In the genomic region with DNA sequence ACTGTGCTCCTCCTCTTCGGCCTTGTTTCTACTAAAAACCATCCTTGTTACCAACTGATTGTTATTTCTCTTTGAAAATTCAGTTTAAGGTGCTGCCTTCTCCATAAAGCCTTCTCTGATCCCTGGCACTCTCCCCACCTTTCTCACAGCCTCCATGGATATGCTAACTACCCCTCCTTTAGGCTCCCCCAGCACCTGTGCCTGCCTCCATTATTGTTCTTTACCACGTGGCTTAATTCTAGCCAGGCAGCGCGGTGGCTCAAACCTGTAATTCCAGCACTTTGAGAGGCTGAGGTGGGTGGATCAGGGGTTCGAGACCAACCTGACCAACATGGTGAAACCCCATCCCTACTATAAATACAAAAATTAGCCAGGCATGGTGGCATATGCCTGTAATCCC, we compare ENCODE assay signal across 14 cellular contexts.
"Had no signal": no experiment of that assay in that cellular context is flagged by ENCODE, and none has a peak within 500 bp of the region (broad histone marks: within the 10 kb centered on the region; RNA-seq: fewer than 3 reads in every experiment).

No MANE protein-coding gene starts in this region.

- H3K27me3 Mint-ChIP-seq: stimulated activated naive CD8-positive, alpha-beta T cell treated with anti-CD3 and anti-CD28 coated beads, Interleukin-15, amount 100 ng/mL, for 72 hours had no signal

- ATAC-seq: heart left ventricle; stimulated activated naive CD8-positive, alpha-beta T cell treated with anti-CD3 and anti-CD28 coated beads, Interleukin-15, amount 100 ng/mL, for 72 hours had no signal

- H3K36me3 ChIP-seq: cardiac muscle cell, colonic mucosa, heart left ventricle, left ventricle myocardium inferior had no signal

- H3K4me3 ChIP-seq: cardiac muscle cell, colonic mucosa, heart left ventricle, left ventricle myocardium inferior, testis had no signal

- FAIRE-seq: endothelial cell of umbilical vein, kidney had no signal

- H3K27me3 ChIP-seq: cardiac muscle cell, colonic mucosa, heart left ventricle, testis had no signal

- DNase-seq: activated CD4-positive, alpha-beta T cell treated with anti-CD3 and anti-CD28 coated beads, Interleukin-2, amount 50 U/mL, for 1 hour; activated CD4-positive, CD25-positive, alpha-beta regulatory T cell; activated effector memory CD4-positive, alpha-beta T cell treated with Interleukin-2 at 50 U/mL for 16 hours; colonic mucosa; foreskin melanocyte; heart left ventricle; kidney; left ventricle myocardium inferior; mesendoderm; stimulated activated CD4-positive, alpha-beta T cell treated with anti-CD3 and anti-CD28 coated beads, Interleukin-2, amount 100 ng/mL, for 48 hours; stimulated activated naive CD8-positive, alpha-beta T cell treated with anti-CD3 and anti-CD28 coated beads, Interleukin-15, amount 100 ng/mL, for 72 hours; testis had no signal

- H3K9me3 ChIP-seq: colonic mucosa, heart left ventricle, left ventricle myocardium inferior, testis had no signal

- H3K4me3 Mint-ChIP-seq: stimulated activated naive CD8-positive, alpha-beta T cell treated with anti-CD3 and anti-CD28 coated beads, Interleukin-15, amount 100 ng/mL, for 72 hours had no signal

- H3K9me3 Mint-ChIP-seq: stimulated activated naive CD8-positive, alpha-beta T cell treated with anti-CD3 and anti-CD28 coated beads, Interleukin-15, amount 100 ng/mL, for 72 hours had no signal

- H3K4me1 ChIP-seq: colonic mucosa had no signal

- H3K27ac ChIP-seq: cardiac muscle cell, colonic mucosa, heart left ventricle, left ventricle myocardium inferior, testis had no signal
